In genomic region chr15:48371961-48372360, GRCh38 we compare ENCODE assay signal across 29 cellular contexts.
"Had no signal": no experiment of that assay in that cellular context is flagged by ENCODE, and none has a peak within 500 bp of the region (broad histone marks: within the 10 kb centered on the region; RNA-seq: fewer than 3 reads in every experiment).

No MANE protein-coding gene starts in this region.

- H3K27me3 ChIP-seq: brain microvascular endothelial cell, esophagus muscularis mucosa, foreskin keratinocyte, gastrocnemius medialis, heart left ventricle had no signal

- H3K4me3 ChIP-seq: esophagus muscularis mucosa, gastrocnemius medialis, heart left ventricle had no signal

- H3K27ac ChIP-seq: brain microvascular endothelial cell, esophagus muscularis mucosa, foreskin keratinocyte, gastrocnemius medialis, heart left ventricle, WERI-Rb-1 had no signal

- H3K9me3 ChIP-seq: esophagus muscularis mucosa, gastrocnemius medialis, heart left ventricle had no signal

- H3K36me3 ChIP-seq: brain microvascular endothelial cell, esophagus muscularis mucosa, gastrocnemius medialis, heart left ventricle, WERI-Rb-1 had no signal

- H3K4me1 ChIP-seq: esophagus muscularis mucosa, foreskin keratinocyte, gastrocnemius medialis had no signal

- DNase-seq: activated B cell treated with CpG ODN at 0.5 μM for 24 hours; activated CD4-positive, alpha-beta memory T cell treated with anti-CD3 and anti-CD28 coated beads for 36 hours; activated CD4-positive, alpha-beta T cell treated with anti-CD3 and anti-CD28 coated beads for 48 hours; activated CD8-positive, alpha-beta memory T cell treated with anti-CD3 and anti-CD28 coated beads, Interleukin-2, amount 10 ng/mL, durations not matched to agents 7 days and 5 days; activated CD8-positive, alpha-beta memory T cell treated with anti-CD3 and anti-CD28 coated beads, Interleukin-2, amount 50 U/mL, for 4 hours; activated CD8-positive, alpha-beta T cell treated with anti-CD3 and anti-CD28 coated beads, Interleukin-2, amount 10 ng/mL, durations not matched to agents 7 days and 5 days; activated effector memory CD4-positive, alpha-beta T cell treated with anti-CD3 and anti-CD28 coated beads, Interleukin-2, amount 50 U/mL, for 16 hours; activated naive CD4-positive, alpha-beta T cell treated with anti-CD3 and anti-CD28 coated beads for 36 hours; activated naive CD8-positive, alpha-beta T cell treated with anti-CD3 and anti-CD28 coated beads for 36 hours; activated naive CD8-positive, alpha-beta T cell treated with anti-CD3 and anti-CD28 coated beads, Interleukin-2, amount 50 U/mL, for 24 hours; activated T-cell treated with anti-CD3 and anti-CD28 coated beads, Interleukin-2, amount 50 U/mL, for 1 hour; activated T-cell treated with anti-CD3 and anti-CD28 coated beads, Interleukin-2, amount 50 U/mL, for 48 hours; amniotic stem cell; anterior cingulate cortex; brain microvascular endothelial cell; cortex of kidney; dermis blood vessel endothelial cell; effector CD4-positive, alpha-beta T cell; effector memory CD8-positive, alpha-beta T cell; erythroblast; foreskin keratinocyte; gastrocnemius medialis; glutamatergic neuron; heart left ventricle; T-helper 1 cell; T-helper 17 cell; T1000; WERI-Rb-1 had no signal
